Comparison of ENCODE assay signal across 27 cellular contexts in genomic region chr7:138575897-138576428, GRCh38.
"Had no signal": no experiment of that assay in that cellular context is flagged by ENCODE, and none has a peak within 500 bp of the region (broad histone marks: within the 10 kb centered on the region; RNA-seq: fewer than 3 reads in every experiment).

No MANE protein-coding gene starts in this region.

- H3K27ac Mint-ChIP-seq: activated CD4-positive, alpha-beta memory T cell treated with anti-CD3 and anti-CD28 coated beads, Interleukin-2, amount 10 ng/mL, durations not matched to agents 7 days and 5 days; activated CD8-positive, alpha-beta memory T cell treated with anti-CD3 and anti-CD28 coated beads, Interleukin-2, amount 10 ng/mL, durations not matched to agents 7 days and 5 days; activated naive CD4-positive, alpha-beta T cell treated with anti-CD3 and anti-CD28 coated beads for 36 hours; activated T-cell treated with anti-CD3 and anti-CD28 coated beads, Interleukin-2, amount 50 U/mL, for 24 hours; dendritic cell treated with granulocyte-macrophage colony-stimulating factor and Interleukin-4, amounts not matched to agents 40 ng/mL and 50 ng/mL, for 4 days; stimulated activated effector memory CD8-positive, alpha-beta T cell treated with anti-CD3 and anti-CD28 coated beads, Interleukin-12 subunit alpha, Interleukin-12 subunit beta, amount 100 ng/mL, for 72 hours; T-cell had no signal

- H3K4me1 ChIP-seq: esophagus squamous epithelium, gastrocnemius medialis, left lung, psoas muscle, upper lobe of left lung had no signal

- H3K9me3 ChIP-seq: esophagus squamous epithelium, gastrocnemius medialis, left lung, psoas muscle, thoracic aorta, upper lobe of left lung had no signal

- H3K4me3 Mint-ChIP-seq: activated CD4-positive, alpha-beta memory T cell treated with anti-CD3 and anti-CD28 coated beads, Interleukin-2, amount 10 ng/mL, durations not matched to agents 7 days and 5 days; activated CD8-positive, alpha-beta memory T cell treated with anti-CD3 and anti-CD28 coated beads, Interleukin-2, amount 10 ng/mL, durations not matched to agents 7 days and 5 days; activated naive CD4-positive, alpha-beta T cell treated with anti-CD3 and anti-CD28 coated beads for 36 hours; activated T-cell treated with anti-CD3 and anti-CD28 coated beads, Interleukin-2, amount 50 U/mL, for 24 hours; dendritic cell treated with granulocyte-macrophage colony-stimulating factor and Interleukin-4, amounts not matched to agents 40 ng/mL and 50 ng/mL, for 4 days; neural crest cell; stimulated activated effector memory CD8-positive, alpha-beta T cell treated with anti-CD3 and anti-CD28 coated beads, Interleukin-12 subunit alpha, Interleukin-12 subunit beta, amount 100 ng/mL, for 72 hours; T-cell had no signal

- H3K27me3 ChIP-seq: esophagus squamous epithelium, gastrocnemius medialis, left lung, upper lobe of left lung had no signal

- H3K27me3 Mint-ChIP-seq: activated CD4-positive, alpha-beta memory T cell treated with anti-CD3 and anti-CD28 coated beads, Interleukin-2, amount 10 ng/mL, durations not matched to agents 7 days and 5 days; activated CD8-positive, alpha-beta memory T cell treated with anti-CD3 and anti-CD28 coated beads, Interleukin-2, amount 10 ng/mL, durations not matched to agents 7 days and 5 days; activated T-cell treated with anti-CD3 and anti-CD28 coated beads, Interleukin-2, amount 50 U/mL, for 24 hours; dendritic cell treated with granulocyte-macrophage colony-stimulating factor and Interleukin-4, amounts not matched to agents 40 ng/mL and 50 ng/mL, for 4 days; T-cell had no signal

- FAIRE-seq: endothelial cell of umbilical vein had no signal

- H3K4me1 Mint-ChIP-seq: activated CD4-positive, alpha-beta memory T cell treated with anti-CD3 and anti-CD28 coated beads, Interleukin-2, amount 10 ng/mL, durations not matched to agents 7 days and 5 days; activated CD8-positive, alpha-beta memory T cell treated with anti-CD3 and anti-CD28 coated beads, Interleukin-2, amount 10 ng/mL, durations not matched to agents 7 days and 5 days; neural crest cell; stimulated activated effector memory CD8-positive, alpha-beta T cell treated with anti-CD3 and anti-CD28 coated beads, Interleukin-12 subunit alpha, Interleukin-12 subunit beta, amount 100 ng/mL, for 72 hours had no signal

- DNase-seq: activated CD4-positive, alpha-beta memory T cell treated with anti-CD3 and anti-CD28 coated beads, Interleukin-2, amount 10 ng/mL, durations not matched to agents 7 days and 5 days; activated CD4-positive, alpha-beta T cell treated with anti-CD3 and anti-CD28 coated beads for 48 hours; activated CD4-positive, CD25-positive, alpha-beta regulatory T cell; activated CD8-positive, alpha-beta memory T cell treated with anti-CD3 and anti-CD28 coated beads, Interleukin-2, amount 10 ng/mL, durations not matched to agents 7 days and 5 days; activated naive CD4-positive, alpha-beta T cell treated with anti-CD3 and anti-CD28 coated beads for 36 hours; activated T-cell treated with anti-CD3 and anti-CD28 coated beads, Interleukin-2, amount 50 U/mL, for 24 hours; aorta; cerebellar nuclear complex; effector CD8-positive, alpha-beta T cell; esophagus squamous epithelium; gastrocnemius medialis; head of caudate nucleus; kidney; left lung; mammary epithelial cell; psoas muscle; right cardiac atrium; stimulated activated CD4-positive, alpha-beta T cell treated with anti-CD3 and anti-CD28 coated beads, Interleukin-4, amount 100 ng/mL, for 1 hour; T-cell; upper lobe of left lung had no signal

- H3K4me2 ChIP-seq: smooth muscle cell had no signal

- ATAC-seq: activated CD8-positive, alpha-beta memory T cell treated with anti-CD3 and anti-CD28 coated beads, Interleukin-2, amount 10 ng/mL, durations not matched to agents 7 days and 5 days; gastrocnemius medialis; left lung; psoas muscle; right cardiac atrium; SK-N-SH treated with all-trans-retinoic acid at 6 μM for 48 hours; stimulated activated effector memory CD8-positive, alpha-beta T cell treated with anti-CD3 and anti-CD28 coated beads, Interleukin-12 subunit alpha, Interleukin-12 subunit beta, amount 100 ng/mL, for 72 hours; T-cell had no signal

- H3K9me3 Mint-ChIP-seq: activated CD4-positive, alpha-beta memory T cell treated with anti-CD3 and anti-CD28 coated beads, Interleukin-2, amount 10 ng/mL, durations not matched to agents 7 days and 5 days; activated naive CD4-positive, alpha-beta T cell treated with anti-CD3 and anti-CD28 coated beads for 36 hours; activated T-cell treated with anti-CD3 and anti-CD28 coated beads, Interleukin-2, amount 50 U/mL, for 24 hours; dendritic cell treated with granulocyte-macrophage colony-stimulating factor and Interleukin-4, amounts not matched to agents 40 ng/mL and 50 ng/mL, for 4 days; neural crest cell; stimulated activated effector memory CD8-positive, alpha-beta T cell treated with anti-CD3 and anti-CD28 coated beads, Interleukin-12 subunit alpha, Interleukin-12 subunit beta, amount 100 ng/mL, for 72 hours; T-cell had no signal

- H3K27ac ChIP-seq: esophagus squamous epithelium, gastrocnemius medialis, left lung, psoas muscle, thoracic aorta, upper lobe of left lung had no signal

- H3K4me3 ChIP-seq: esophagus squamous epithelium, gastrocnemius medialis, left lung, psoas muscle, smooth muscle cell, thoracic aorta, upper lobe of left lung had no signal
